In the genomic region with DNA sequence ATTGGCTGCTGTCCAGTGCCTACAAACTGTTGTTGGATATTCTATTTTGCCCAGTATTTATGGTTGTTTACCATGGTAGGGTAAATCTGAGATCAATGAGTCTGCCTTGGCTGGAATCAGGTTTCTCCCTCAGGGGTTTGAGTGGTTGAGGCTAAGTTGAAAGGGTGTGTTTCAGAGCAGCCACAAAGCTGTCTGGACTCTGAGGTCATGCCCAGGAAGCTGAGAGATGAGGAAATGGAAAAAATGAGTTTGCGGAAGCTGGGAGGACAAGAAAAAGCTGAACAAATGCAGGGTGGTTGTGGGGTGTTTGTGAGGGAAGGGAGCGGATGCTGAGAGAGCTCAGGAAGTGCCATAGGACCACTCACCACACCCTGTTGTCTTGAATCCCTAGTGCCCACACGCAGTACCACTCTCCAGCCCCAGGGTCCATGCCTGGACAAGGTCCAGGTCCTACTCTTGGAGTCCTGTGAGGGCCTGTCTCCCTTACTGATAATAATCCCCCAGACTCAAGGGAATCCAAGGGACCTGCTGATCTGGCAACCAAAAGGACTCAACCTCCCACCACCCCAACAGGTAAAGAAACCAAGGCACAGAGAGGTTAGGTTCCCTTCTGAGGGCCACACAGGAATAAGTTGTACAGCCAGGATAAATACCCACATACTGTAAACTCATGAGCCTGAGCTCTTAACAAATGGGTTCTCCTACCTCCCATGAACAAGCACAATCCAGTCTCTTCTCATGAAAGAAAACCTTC, we compare ENCODE assay signal across 1 cellular context.
TF ChIP-seq lines count a peak whose summit lies in the region.

No MANE protein-coding gene starts in this region.

TF ChIP-seq in HEK293, 187 proteins besides CTCF, POLR2A, EP300 and RAD21 (continued from another document and continues in another):
- TF ChIP-seq ZNF37A (tag by site-specific recombination; IDR thresholded peaks at IDR 0.05) (no peak), SP3 (tag by site-specific recombination; IDR thresholded peaks at IDR 0.05) (peak; percentile 60), ZNF10 (tag by site-specific recombination; IDR thresholded peaks at IDR 0.05) (no peak), ZNF2 (tag by site-specific recombination; IDR thresholded peaks at IDR 0.05) (no peak; the same call in 1 of the 2 replicates), ZNF138 (tag by site-specific recombination; IDR thresholded peaks at IDR 0.05; ENCODE audit: borderline replicate concordance) (no peak), ZNF404 (tag by site-specific recombination; IDR thresholded peaks at IDR 0.05) (no peak), ZNF274 (IDR thresholded peaks at IDR 0.05; ENCODE audit: low read length) (no peak), ZNF274 (tag by site-specific recombination; IDR thresholded peaks at IDR 0.05; ENCODE audit: borderline replicate concordance) (no peak), ZNF24 (tag by site-specific recombination; IDR thresholded peaks at IDR 0.05) (peak; percentile 83), ZBTB48 (tag by site-specific recombination; IDR thresholded peaks at IDR 0.05) (peak; percentile 84), ZNF140 (tag by site-specific recombination; IDR thresholded peaks at IDR 0.05) (no peak), ZNF354C (tag by site-specific recombination; IDR thresholded peaks at IDR 0.05; ENCODE audit: borderline replicate concordance, low read depth) (no peak), ZNF529 (tag by site-specific recombination; IDR thresholded peaks at IDR 0.05; ENCODE audit: insufficient replicate concordance) (no peak), GLI2 (tag by site-specific recombination; IDR thresholded peaks at IDR 0.05; ENCODE audit: borderline replicate concordance, low read depth) (no peak), PRDM1 (tag by site-specific recombination; IDR thresholded peaks at IDR 0.05) (no peak), ZBTB7A (tag by site-specific recombination; IDR thresholded peaks at IDR 0.05; ENCODE audit: low read depth) (no peak), ZNF335 (tag by site-specific recombination; conservative IDR thresholded peaks at IDR 0.05) (peak; percentile 51; the same call in 1 of the 2 replicates), ZNF549 (tag by site-specific recombination; IDR thresholded peaks at IDR 0.05) (no peak), ZNF785 (tag by site-specific recombination; IDR thresholded peaks at IDR 0.05) (no peak), ZNF768 (tag by site-specific recombination; IDR thresholded peaks at IDR 0.05) (no peak), ZNF214 (tag by site-specific recombination; IDR thresholded peaks at IDR 0.05; ENCODE audit: borderline replicate concordance) (no peak), ZNF239 (tag by site-specific recombination; IDR thresholded peaks at IDR 0.05) (no peak), ZNF629 (tag by site-specific recombination; IDR thresholded peaks at IDR 0.05) (peak; percentile 98)
- TF ChIP-seq, protein P1, sequence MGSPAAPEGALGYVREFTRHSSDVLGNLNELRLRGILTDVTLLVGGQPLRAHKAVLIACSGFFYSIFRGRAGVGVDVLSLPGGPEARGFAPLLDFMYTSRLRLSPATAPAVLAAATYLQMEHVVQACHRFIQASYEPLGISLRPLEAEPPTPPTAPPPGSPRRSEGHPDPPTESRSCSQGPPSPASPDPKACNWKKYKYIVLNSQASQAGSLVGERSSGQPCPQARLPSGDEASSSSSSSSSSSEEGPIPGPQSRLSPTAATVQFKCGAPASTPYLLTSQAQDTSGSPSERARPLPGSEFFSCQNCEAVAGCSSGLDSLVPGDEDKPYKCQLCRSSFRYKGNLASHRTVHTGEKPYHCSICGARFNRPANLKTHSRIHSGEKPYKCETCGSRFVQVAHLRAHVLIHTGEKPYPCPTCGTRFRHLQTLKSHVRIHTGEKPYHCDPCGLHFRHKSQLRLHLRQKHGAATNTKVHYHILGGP (tag by site-specific recombination; IDR thresholded peaks at IDR 0.05) = no peak
- TF ChIP-seq, protein P2, sequence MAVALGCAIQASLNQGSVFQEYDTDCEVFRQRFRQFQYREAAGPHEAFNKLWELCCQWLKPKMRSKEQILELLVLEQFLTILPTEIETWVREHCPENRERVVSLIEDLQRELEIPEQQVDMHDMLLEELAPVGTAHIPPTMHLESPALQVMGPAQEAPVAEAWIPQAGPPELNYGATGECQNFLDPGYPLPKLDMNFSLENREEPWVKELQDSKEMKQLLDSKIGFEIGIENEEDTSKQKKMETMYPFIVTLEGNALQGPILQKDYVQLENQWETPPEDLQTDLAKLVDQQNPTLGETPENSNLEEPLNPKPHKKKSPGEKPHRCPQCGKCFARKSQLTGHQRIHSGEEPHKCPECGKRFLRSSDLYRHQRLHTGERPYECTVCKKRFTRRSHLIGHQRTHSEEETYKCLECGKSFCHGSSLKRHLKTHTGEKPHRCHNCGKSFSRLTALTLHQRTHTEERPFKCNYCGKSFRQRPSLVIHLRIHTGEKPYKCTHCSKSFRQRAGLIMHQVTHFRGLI (tag by site-specific recombination; IDR thresholded peaks at IDR 0.05) = no peak
- TF ChIP-seq, protein P3, sequence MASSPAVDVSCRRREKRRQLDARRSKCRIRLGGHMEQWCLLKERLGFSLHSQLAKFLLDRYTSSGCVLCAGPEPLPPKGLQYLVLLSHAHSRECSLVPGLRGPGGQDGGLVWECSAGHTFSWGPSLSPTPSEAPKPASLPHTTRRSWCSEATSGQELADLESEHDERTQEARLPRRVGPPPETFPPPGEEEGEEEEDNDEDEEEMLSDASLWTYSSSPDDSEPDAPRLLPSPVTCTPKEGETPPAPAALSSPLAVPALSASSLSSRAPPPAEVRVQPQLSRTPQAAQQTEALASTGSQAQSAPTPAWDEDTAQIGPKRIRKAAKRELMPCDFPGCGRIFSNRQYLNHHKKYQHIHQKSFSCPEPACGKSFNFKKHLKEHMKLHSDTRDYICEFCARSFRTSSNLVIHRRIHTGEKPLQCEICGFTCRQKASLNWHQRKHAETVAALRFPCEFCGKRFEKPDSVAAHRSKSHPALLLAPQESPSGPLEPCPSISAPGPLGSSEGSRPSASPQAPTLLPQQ (tag by site-specific recombination; IDR thresholded peaks at IDR 0.05) = peak; percentile 73; the same call in 1 of the 2 replicates
- TF ChIP-seq, protein P4, sequence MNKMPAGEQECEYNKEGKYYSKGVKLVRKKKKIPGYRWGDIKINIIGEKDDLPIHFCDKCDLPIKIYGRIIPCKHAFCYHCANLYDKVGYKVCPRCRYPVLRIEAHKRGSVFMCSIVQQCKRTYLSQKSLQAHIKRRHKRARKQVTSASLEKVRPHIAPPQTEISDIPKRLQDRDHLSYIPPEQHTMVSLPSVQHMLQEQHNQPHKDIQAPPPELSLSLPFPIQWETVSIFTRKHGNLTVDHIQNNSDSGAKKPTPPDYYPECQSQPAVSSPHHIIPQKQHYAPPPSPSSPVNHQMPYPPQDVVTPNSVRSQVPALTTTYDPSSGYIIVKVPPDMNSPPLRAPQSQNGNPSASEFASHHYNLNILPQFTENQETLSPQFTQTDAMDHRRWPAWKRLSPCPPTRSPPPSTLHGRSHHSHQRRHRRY (tag by site-specific recombination; IDR thresholded peaks at IDR 0.05) = no peak
- TF ChIP-seq, protein P5, sequence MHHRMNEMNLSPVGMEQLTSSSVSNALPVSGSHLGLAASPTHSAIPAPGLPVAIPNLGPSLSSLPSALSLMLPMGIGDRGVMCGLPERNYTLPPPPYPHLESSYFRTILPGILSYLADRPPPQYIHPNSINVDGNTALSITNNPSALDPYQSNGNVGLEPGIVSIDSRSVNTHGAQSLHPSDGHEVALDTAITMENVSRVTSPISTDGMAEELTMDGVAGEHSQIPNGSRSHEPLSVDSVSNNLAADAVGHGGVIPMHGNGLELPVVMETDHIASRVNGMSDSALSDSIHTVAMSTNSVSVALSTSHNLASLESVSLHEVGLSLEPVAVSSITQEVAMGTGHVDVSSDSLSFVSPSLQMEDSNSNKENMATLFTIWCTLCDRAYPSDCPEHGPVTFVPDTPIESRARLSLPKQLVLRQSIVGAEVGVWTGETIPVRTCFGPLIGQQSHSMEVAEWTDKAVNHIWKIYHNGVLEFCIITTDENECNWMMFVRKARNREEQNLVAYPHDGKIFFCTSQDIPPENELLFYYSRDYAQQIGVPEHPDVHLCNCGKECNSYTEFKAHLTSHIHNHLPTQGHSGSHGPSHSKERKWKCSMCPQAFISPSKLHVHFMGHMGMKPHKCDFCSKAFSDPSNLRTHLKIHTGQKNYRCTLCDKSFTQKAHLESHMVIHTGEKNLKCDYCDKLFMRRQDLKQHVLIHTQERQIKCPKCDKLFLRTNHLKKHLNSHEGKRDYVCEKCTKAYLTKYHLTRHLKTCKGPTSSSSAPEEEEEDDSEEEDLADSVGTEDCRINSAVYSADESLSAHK (tag by site-specific recombination; IDR thresholded peaks at IDR 0.05) = no peak
- TF ChIP-seq, protein P6, sequence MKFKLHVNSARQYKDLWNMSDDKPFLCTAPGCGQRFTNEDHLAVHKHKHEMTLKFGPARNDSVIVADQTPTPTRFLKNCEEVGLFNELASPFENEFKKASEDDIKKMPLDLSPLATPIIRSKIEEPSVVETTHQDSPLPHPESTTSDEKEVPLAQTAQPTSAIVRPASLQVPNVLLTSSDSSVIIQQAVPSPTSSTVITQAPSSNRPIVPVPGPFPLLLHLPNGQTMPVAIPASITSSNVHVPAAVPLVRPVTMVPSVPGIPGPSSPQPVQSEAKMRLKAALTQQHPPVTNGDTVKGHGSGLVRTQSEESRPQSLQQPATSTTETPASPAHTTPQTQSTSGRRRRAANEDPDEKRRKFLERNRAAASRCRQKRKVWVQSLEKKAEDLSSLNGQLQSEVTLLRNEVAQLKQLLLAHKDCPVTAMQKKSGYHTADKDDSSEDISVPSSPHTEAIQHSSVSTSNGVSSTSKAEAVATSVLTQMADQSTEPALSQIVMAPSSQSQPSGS (tag by site-specific recombination; IDR thresholded peaks at IDR 0.05; ENCODE audit: low read depth) = peak; percentile 56; the same call in 1 of the 2 replicates
- TF ChIP-seq, protein P7, sequence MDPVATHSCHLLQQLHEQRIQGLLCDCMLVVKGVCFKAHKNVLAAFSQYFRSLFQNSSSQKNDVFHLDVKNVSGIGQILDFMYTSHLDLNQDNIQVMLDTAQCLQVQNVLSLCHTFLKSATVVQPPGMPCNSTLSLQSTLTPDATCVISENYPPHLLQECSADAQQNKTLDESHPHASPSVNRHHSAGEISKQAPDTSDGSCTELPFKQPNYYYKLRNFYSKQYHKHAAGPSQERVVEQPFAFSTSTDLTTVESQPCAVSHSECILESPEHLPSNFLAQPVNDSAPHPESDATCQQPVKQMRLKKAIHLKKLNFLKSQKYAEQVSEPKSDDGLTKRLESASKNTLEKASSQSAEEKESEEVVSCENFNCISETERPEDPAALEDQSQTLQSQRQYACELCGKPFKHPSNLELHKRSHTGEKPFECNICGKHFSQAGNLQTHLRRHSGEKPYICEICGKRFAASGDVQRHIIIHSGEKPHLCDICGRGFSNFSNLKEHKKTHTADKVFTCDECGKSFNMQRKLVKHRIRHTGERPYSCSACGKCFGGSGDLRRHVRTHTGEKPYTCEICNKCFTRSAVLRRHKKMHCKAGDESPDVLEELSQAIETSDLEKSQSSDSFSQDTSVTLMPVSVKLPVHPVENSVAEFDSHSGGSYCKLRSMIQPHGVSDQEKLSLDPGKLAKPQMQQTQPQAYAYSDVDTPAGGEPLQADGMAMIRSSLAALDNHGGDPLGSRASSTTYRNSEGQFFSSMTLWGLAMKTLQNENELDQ (tag by site-specific recombination; IDR thresholded peaks at IDR 0.05; ENCODE audit: low read depth) = no peak
- TF ChIP-seq, protein P8, sequence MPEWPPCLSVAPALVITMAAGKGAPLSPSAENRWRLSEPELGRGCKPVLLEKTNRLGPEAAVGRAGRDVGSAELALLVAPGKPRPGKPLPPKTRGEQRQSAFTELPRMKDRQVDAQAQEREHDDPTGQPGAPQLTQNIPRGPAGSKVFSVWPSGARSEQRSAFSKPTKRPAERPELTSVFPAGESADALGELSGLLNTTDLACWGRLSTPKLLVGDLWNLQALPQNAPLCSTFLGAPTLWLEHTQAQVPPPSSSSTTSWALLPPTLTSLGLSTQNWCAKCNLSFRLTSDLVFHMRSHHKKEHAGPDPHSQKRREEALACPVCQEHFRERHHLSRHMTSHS (tag by site-specific recombination; IDR thresholded peaks at IDR 0.05) = no peak
- TF ChIP-seq, protein P9, sequence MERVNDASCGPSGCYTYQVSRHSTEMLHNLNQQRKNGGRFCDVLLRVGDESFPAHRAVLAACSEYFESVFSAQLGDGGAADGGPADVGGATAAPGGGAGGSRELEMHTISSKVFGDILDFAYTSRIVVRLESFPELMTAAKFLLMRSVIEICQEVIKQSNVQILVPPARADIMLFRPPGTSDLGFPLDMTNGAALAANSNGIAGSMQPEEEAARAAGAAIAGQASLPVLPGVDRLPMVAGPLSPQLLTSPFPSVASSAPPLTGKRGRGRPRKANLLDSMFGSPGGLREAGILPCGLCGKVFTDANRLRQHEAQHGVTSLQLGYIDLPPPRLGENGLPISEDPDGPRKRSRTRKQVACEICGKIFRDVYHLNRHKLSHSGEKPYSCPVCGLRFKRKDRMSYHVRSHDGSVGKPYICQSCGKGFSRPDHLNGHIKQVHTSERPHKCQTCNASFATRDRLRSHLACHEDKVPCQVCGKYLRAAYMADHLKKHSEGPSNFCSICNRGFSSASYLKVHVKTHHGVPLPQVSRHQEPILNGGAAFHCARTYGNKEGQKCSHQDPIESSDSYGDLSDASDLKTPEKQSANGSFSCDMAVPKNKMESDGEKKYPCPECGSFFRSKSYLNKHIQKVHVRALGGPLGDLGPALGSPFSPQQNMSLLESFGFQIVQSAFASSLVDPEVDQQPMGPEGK (tag by site-specific recombination; IDR thresholded peaks at IDR 0.05) = peak; percentile 47
- TF ChIP-seq, protein P10, sequence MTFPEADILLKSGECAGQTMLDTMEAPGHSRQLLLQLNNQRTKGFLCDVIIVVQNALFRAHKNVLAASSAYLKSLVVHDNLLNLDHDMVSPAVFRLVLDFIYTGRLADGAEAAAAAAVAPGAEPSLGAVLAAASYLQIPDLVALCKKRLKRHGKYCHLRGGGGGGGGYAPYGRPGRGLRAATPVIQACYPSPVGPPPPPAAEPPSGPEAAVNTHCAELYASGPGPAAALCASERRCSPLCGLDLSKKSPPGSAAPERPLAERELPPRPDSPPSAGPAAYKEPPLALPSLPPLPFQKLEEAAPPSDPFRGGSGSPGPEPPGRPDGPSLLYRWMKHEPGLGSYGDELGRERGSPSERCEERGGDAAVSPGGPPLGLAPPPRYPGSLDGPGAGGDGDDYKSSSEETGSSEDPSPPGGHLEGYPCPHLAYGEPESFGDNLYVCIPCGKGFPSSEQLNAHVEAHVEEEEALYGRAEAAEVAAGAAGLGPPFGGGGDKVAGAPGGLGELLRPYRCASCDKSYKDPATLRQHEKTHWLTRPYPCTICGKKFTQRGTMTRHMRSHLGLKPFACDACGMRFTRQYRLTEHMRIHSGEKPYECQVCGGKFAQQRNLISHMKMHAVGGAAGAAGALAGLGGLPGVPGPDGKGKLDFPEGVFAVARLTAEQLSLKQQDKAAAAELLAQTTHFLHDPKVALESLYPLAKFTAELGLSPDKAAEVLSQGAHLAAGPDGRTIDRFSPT (tag by site-specific recombination; IDR thresholded peaks at IDR 0.05) = peak; percentile 93
